ENCODE assay signal across 1 cellular context in genomic region chr11:46391186-46391577, GRCh38.
TF ChIP-seq lines count a peak whose summit lies in the region.

No MANE protein-coding gene starts in this region.

TF ChIP-seq in IMR-90, 13 proteins besides CTCF, POLR2A, EP300 and RAD21 (continued from another document):
- TF ChIP-seq BHLHE40 (IDR thresholded peaks at IDR 0.05; ENCODE audit: low read depth, low read length), result no peak
- TF ChIP-seq USF2 (IDR thresholded peaks at IDR 0.05; ENCODE audit: low read depth, low read length), result no peak
- no peak for TF ChIP-seq MXI1 (IDR thresholded peaks at IDR 0.05; ENCODE audit: borderline replicate concordance, low read depth, low read length)
- no peak for TF ChIP-seq RCOR1 (IDR thresholded peaks at IDR 0.05; ENCODE audit: insufficient replicate concordance, low read length)
- no peak for TF ChIP-seq RFX5 (IDR thresholded peaks at IDR 0.05; ENCODE audit: low read depth, low read length)
- no peak for TF ChIP-seq SMC3 (IDR thresholded peaks at IDR 0.05; ENCODE audit: low read depth, low read length)
- no peak for TF ChIP-seq FOS (IDR thresholded peaks at IDR 0.05; ENCODE audit: low read depth, low read length)
- no peak for TF ChIP-seq MAZ (IDR thresholded peaks at IDR 0.05; ENCODE audit: borderline replicate concordance, low read depth, low read length)
- no peak for TF ChIP-seq CEBPB (IDR thresholded peaks at IDR 0.05; ENCODE audit: low read depth, low read length)
- no peak for TF ChIP-seq CHD1 (IDR thresholded peaks at IDR 0.05; ENCODE audit: low read depth, low read length)
